1 cellular context compared by ENCODE assay signal in the genomic region with DNA sequence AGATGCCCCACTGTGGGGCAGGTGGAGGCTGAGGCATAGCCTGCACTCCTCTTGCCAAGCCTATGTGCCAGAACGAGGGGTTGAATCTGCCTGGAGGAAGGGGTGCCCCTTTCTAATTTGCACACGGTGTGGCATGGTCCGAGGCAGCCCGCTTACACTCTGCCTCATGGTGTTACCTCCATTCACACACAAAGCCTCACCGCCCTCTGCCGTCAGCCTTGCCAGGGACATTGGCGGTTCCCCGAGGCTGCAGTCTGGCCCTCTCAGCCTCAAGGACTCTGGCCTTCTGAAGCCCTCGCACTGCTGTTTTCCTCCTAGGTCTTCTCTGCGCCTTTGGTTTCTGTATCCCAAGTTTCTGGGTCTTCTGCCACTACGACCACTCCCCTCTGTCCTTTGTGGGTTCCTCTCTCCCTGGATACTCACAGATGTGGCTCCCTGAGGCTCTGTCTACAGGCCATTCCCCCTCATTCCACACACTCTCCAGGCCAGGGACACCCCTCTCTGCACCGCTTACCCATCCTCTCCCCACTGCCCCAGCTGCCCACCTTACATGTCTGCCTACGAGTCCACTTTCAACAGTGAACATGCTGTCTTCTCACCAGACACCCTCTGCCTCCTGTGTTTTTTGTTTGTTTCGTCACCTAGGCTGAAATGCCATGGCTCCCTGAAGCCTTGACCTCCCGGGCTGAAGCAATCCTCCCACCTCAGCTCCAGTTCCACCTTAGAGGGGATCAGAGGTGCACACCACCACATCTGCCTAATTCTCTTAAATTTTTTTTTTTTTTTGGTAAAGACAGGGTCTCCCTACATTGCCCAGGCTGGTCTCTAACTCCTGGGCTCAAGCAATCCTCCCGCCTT.
TF ChIP-seq lines count a peak whose summit lies in the region.

No MANE protein-coding gene starts in this region.

TF ChIP-seq in GM12878, 131 proteins besides CTCF, POLR2A, EP300 and RAD21:
- TF ChIP-seq TARDBP (IDR thresholded peaks at IDR 0.05; ENCODE audit: borderline replicate concordance) (no peak), JUNB (IDR thresholded peaks at IDR 0.05) (no peak), EZH2 (IDR thresholded peaks at IDR 0.05; ENCODE audit: borderline replicate concordance, control insufficient read depth, low read depth, low read length) (no peak), SMAD1 (IDR thresholded peaks at IDR 0.05; ENCODE audit: low read depth, partially characterized antibody) (no peak), CREM (IDR thresholded peaks at IDR 0.05; ENCODE audit: low read depth) (no peak), STAT3 (IDR thresholded peaks at IDR 0.05; ENCODE audit: low read depth, low read length) (no peak), ZNF622 (IDR thresholded peaks at IDR 0.05) (no peak), NR2C2 (IDR thresholded peaks at IDR 0.05; ENCODE audit: borderline replicate concordance, control insufficient read depth, insufficient read length, low read depth) (no peak), ASH2L (IDR thresholded peaks at IDR 0.05; ENCODE audit: borderline replicate concordance, low read depth) (no peak), TCF7 (IDR thresholded peaks at IDR 0.05; ENCODE audit: borderline replicate concordance) (no peak), BCL11A (IDR thresholded peaks at IDR 0.05; ENCODE audit: low read depth, low read length) (no peak), SUZ12 (IDR thresholded peaks at IDR 0.05; ENCODE audit: unreplicated experiment) (no peak), TCF12 (IDR thresholded peaks at IDR 0.05; ENCODE audit: low read depth, low read length) (no peak), GABPA (IDR thresholded peaks at IDR 0.05; ENCODE audit: low read depth) (no peak), YY1 (IDR thresholded peaks at IDR 0.05; ENCODE audit: low read depth, low read length) (no peak), MEF2B (IDR thresholded peaks at IDR 0.05; ENCODE audit: partially characterized antibody, poor library complexity, severe bottlenecking) (no peak), HDGF (IDR thresholded peaks at IDR 0.05) (no peak), MTA3 (IDR thresholded peaks at IDR 0.05; ENCODE audit: borderline replicate concordance, low read length) (no peak), CHD1 (IDR thresholded peaks at IDR 0.05; ENCODE audit: low read depth, low read length) (no peak)
TF ChIP-seq in GM12878: peak in this region for 0.
